In the genomic region with DNA sequence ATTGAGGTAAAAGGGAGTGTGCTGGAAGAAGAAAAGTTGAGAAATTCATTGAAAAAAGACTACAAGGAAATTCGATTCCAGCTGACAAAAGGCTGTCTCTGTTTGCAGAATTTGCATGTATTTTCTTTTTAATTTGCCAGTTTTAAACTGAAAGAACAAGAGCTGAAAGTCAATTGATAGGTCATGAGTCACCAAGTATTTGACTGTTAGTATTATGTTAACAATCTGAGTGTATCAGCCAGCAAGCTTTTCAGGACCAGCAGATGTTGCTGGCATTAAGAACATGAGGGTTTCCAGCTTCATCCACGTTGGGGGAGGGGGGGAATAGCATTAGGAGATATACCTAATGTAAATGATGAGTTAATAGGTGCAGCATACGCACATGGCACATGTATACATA, we compare ENCODE assay signal across 11 cellular contexts.
DNase-seq lines count a peak whose midpoint lies in the region; TF ChIP-seq lines count a peak whose summit lies in the region.
"Had no signal": no experiment of that assay in that cellular context is flagged by ENCODE, and none has a peak within 500 bp of the region (broad histone marks: within the 10 kb centered on the region; RNA-seq: fewer than 3 reads in every experiment).

No MANE protein-coding gene starts in this region.

- no peaks in the 10 kb centered on the region for H3K4me1 Mint-ChIP-seq in activated T-cell treated with anti-CD3 and anti-CD28 coated beads, Interleukin-2, amount 50 U/mL, for 24 hours (ENCODE audit: low read depth)

- peaks cover 66% of the 10 kb centered on the region for H3F3A ChIP-seq in GM23248 (ENCODE audit: insufficient read depth)

- H3K9me3 ChIP-seq in GM23248 (ENCODE audit: low read depth) (no peaks in the 10 kb centered on the region), fibroblast of lung (ENCODE audit: control insufficient read depth, insufficient read depth, low read depth, low read length) (no peaks in the 10 kb centered on the region), skeletal muscle satellite cell (replicated peaks; ENCODE audit: low read length) (no peaks in the 10 kb centered on the region)
- H3K9me3 ChIP-seq: heart right ventricle had no signal

- H3K27me3 Mint-ChIP-seq in activated T-cell treated with anti-CD3 and anti-CD28 coated beads, Interleukin-2, amount 50 U/mL, for 24 hours = no peaks in the 10 kb centered on the region

- H3K9ac ChIP-seq in GM23248 = peak overlapping the region; percentile 31; the same call in 1 of the 2 replicates
- no peak overlapping the region for H3K9ac ChIP-seq in fibroblast of lung (ENCODE audit: insufficient read depth, low read length)
- H3K9ac ChIP-seq in skeletal muscle satellite cell (ENCODE audit: low read depth, low read length) = peak overlapping the region; percentile 87

- H3K27ac ChIP-seq in GM23248 = peak overlapping the region; percentile 85
- H3K27ac ChIP-seq in fibroblast of lung (ENCODE audit: insufficient read depth, low read length) = peak overlapping the region; percentile 79
- H3K27ac ChIP-seq: heart right ventricle had no signal

- TF ChIP-seq CTCF in fibroblast of lung (conservative IDR thresholded peaks at IDR 0.05 in 1 of 2, IDR thresholded peaks at IDR 0.05 in 1 of 2; ENCODE audit: low read depth in 1 of 2, low read length in 2 of 2) = no peak

- H3K9me3 Mint-ChIP-seq in activated T-cell treated with anti-CD3 and anti-CD28 coated beads, Interleukin-2, amount 50 U/mL, for 24 hours = peaks cover 12% of the 10 kb centered on the region

- no peaks in the 10 kb centered on the region for H3K36me3 ChIP-seq in GM23248 (ENCODE audit: low read depth)
- H3K36me3 ChIP-seq in fibroblast of lung (ENCODE audit: control insufficient read depth, insufficient read depth, low read length) = no peaks in the 10 kb centered on the region
- H3K36me3 ChIP-seq in skeletal muscle satellite cell (ENCODE audit: insufficient read depth, low read length) = no peaks in the 10 kb centered on the region
- H3K36me3 ChIP-seq: heart right ventricle had no signal

- no peaks in the 10 kb centered on the region for H3K36me3 Mint-ChIP-seq in activated T-cell treated with anti-CD3 and anti-CD28 coated beads, Interleukin-2, amount 50 U/mL, for 24 hours (ENCODE audit: low read depth)

- H2AFZ ChIP-seq in GM23248 = no peak overlapping the region
- H2AFZ ChIP-seq in fibroblast of lung (ENCODE audit: low read length) = no peak overlapping the region

- H3K27ac Mint-ChIP-seq in activated T-cell treated with anti-CD3 and anti-CD28 coated beads, Interleukin-2, amount 50 U/mL, for 24 hours = no peak overlapping the region
- H3K27ac Mint-ChIP-seq: activated T-helper 1 cell treated with anti-CD3 and anti-CD28 coated beads, Interleukin-12 subunit alpha, Interleukin-12 subunit beta, Interleukin-2, Interleukin-4 antibody, amounts not matched to agents 30 ng/mL and 10 ng/mL and 1 ng/mL, durations not matched to agents 14 hours and 24 hours and 36 hours had no signal

- H3K79me2 ChIP-seq in GM23248 (ENCODE audit: insufficient read depth) (no peaks in the 10 kb centered on the region), fibroblast of lung (ENCODE audit: control insufficient read depth, insufficient read depth, low read length) (no peaks in the 10 kb centered on the region)

- H3K4me1 ChIP-seq in GM23248 (ENCODE audit: insufficient read depth) = peaks cover 82% of the 10 kb centered on the region
- H3K4me1 ChIP-seq in fibroblast of lung (ENCODE audit: control insufficient read depth, extremely low read depth, insufficient read depth, low read length) = peaks cover 8% of the 10 kb centered on the region
- H3K4me1 ChIP-seq in skeletal muscle satellite cell (ENCODE audit: control insufficient read depth, insufficient read depth, low read length) = peaks cover 67% of the 10 kb centered on the region
- H3K4me1 ChIP-seq: heart right ventricle had no signal

- in situ Hi-C loops in GM23248 (cut with MboI) = no loop called here

- H3K27me3 ChIP-seq in GM23248 (replicated peaks; ENCODE audit: insufficient read depth) (no peaks in the 10 kb centered on the region), fibroblast of lung (ENCODE audit: control insufficient read depth, insufficient read depth, low read length) (no peaks in the 10 kb centered on the region), skeletal muscle satellite cell (ENCODE audit: control insufficient read depth, insufficient read depth, low read length) (no peaks in the 10 kb centered on the region)
- H3K27me3 ChIP-seq: heart right ventricle had no signal

- H3K9me2 ChIP-seq in GM23248 (ENCODE audit: insufficient read depth) = no peaks in the 10 kb centered on the region

- no peak overlapping the region for H3K4me3 Mint-ChIP-seq in activated T-cell treated with anti-CD3 and anti-CD28 coated beads, Interleukin-2, amount 50 U/mL, for 24 hours
- H3K4me3 Mint-ChIP-seq: activated T-helper 1 cell treated with anti-CD3 and anti-CD28 coated beads, Interleukin-12 subunit alpha, Interleukin-12 subunit beta, Interleukin-2, Interleukin-4 antibody, amounts not matched to agents 30 ng/mL and 10 ng/mL and 1 ng/mL, durations not matched to agents 14 hours and 24 hours and 36 hours had no signal

- H3K4me2 ChIP-seq in GM23248 (ENCODE audit: unreplicated experiment) (peak overlapping the region; percentile 47), fibroblast of lung (ENCODE audit: extremely low read depth, insufficient read depth, low read length) (peak overlapping the region; percentile 32), skeletal muscle satellite cell (ENCODE audit: low read length) (peak overlapping the region; percentile 50)

- DNase-seq in GM23248 (peak; percentile 78), RPMI7951 (ENCODE audit: low read depth) (peak; percentile 78), fibroblast of lung (ENCODE audit: low read depth in 2 of 2) (peak; percentile 72 to 95), hypothalamus (lab: John Stamatoyannopoulos, UW) (no peak)
- DNase-seq in activated T-cell treated with anti-CD3 and anti-CD28 coated beads, Interleukin-2, amount 50 U/mL, for 24 hours = no peak
- DNase-seq in activated naive CD4-positive, alpha-beta T cell treated with Interleukin-2 at 50 U/mL for 16 hours = no peak
- DNase-seq: heart right ventricle; NCI-H1417 treated with DMSO at 0.1 percent for 48 hours; stimulated activated CD4-positive, alpha-beta T cell treated with anti-CD3 and anti-CD28 coated beads, Interleukin-12 subunit alpha, Interleukin-12 subunit beta, amount 100 ng/mL, for 4 hours had no signal

- H3K4me3 ChIP-seq in GM23248 = peak overlapping the region; percentile 18; the same call in 1 of the 2 replicates
- no peak overlapping the region for H3K4me3 ChIP-seq in fibroblast of lung (replicated peaks in 1 of 4; ENCODE audit: control extremely low read depth in 1 of 4, insufficient read depth in 1 of 4, low read depth in 3 of 4, low read length in 4 of 4)
- peak overlapping the region; percentile 6 for H3K4me3 ChIP-seq in skeletal muscle satellite cell (ENCODE audit: low read length)
- H3K4me3 ChIP-seq: heart right ventricle had no signal

- 4 to 9% methylated on average over 3 of the region's 3 CpGs for WGBS in GM23248 (ENCODE audit: low coverage in 1 of 2, low lambda C conversion rate in 2 of 2, missing lambda C conversion rate in 2 of 2), 2 experiments

- H4K20me1 ChIP-seq in GM23248 (ENCODE audit: insufficient read depth) (no peaks in the 10 kb centered on the region), fibroblast of lung (ENCODE audit: control insufficient read depth, extremely low read depth, insufficient read depth, low read length) (no peaks in the 10 kb centered on the region)

Comparison
In these comparisons a context has a peak if more than half of its experiments do, and no peak if none do; other contexts are left out.
1. DNase-seq: peak in GM23248 (single experiment), RPMI7951 (single experiment) and fibroblast of lung (2 of 2); none in hypothalamus (0 of 51), activated T-cell treated with anti-CD3 and anti-CD28 coated beads, Interleukin-2, amount 50 U/mL, for 24 hours (single experiment) and activated naive CD4-positive, alpha-beta T cell treated with Interleukin-2 at 50 U/mL for 16 hours (single experiment).
2. H3K4me3 ChIP-seq: peak in GM23248 (single experiment) and skeletal muscle satellite cell (single experiment); none in fibroblast of lung (0 of 4).
3. Peak in every context shown above with its lines, with median percentiles within 50 percentile points of each other: H3K4me2 ChIP-seq.